Comparison of ENCODE assay signal across 20 cellular contexts in the genomic region with DNA sequence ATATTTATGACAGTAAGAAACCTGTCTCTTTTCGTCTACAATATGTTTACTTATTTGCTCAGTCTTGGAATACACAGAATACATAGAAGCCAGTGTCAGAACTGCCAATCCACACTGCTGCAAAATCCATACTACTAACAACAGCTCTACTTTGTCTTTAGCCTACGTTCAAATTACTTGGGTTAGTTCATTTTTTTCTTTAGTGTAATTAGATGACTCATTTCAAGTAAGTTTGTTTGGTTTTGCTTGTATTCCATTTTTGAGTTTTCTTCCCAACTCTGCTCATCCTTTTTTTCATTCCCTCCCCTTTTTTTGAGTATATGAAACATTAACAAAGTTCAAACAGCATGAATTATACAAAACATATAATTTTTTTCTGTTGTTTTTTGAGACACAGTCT. TPM values are rescaled to one million over a fixed set of nuclear protein-coding genes. Genes with fewer than 3 reads are reported as not detected.
DNase-seq lines count a peak whose midpoint lies in the region; ATAC-seq, FAIRE-seq and TF ChIP-seq lines count a peak whose summit lies in the region.
"Had no signal": no experiment of that assay in that cellular context is flagged by ENCODE, and none has a peak within 500 bp of the region (broad histone marks: within the 10 kb centered on the region; RNA-seq: fewer than 3 reads in every experiment).

No MANE protein-coding gene starts in this region.

- peaks cover 45% of the 10 kb centered on the region for H3K36me3 Mint-ChIP-seq in activated CD4-positive, alpha-beta T cell treated with anti-CD3 and anti-CD28 coated beads, Interleukin-2, amount 10 ng/mL, durations not matched to agents 7 days and 5 days (ENCODE audit: low read depth)

- H3K4me1 Mint-ChIP-seq in activated CD4-positive, alpha-beta T cell treated with anti-CD3 and anti-CD28 coated beads, Interleukin-2, amount 10 ng/mL, durations not matched to agents 7 days and 5 days, result peaks cover 45% of the 10 kb centered on the region

- no peaks in the 10 kb centered on the region for H3K9me3 Mint-ChIP-seq in activated CD4-positive, alpha-beta T cell treated with anti-CD3 and anti-CD28 coated beads, Interleukin-2, amount 10 ng/mL, durations not matched to agents 7 days and 5 days
- H3K9me3 Mint-ChIP-seq: CD4-positive, CD25-positive, alpha-beta regulatory T cell had no signal

- no peak overlapping the region for H3K4me3 Mint-ChIP-seq in activated CD4-positive, alpha-beta T cell treated with anti-CD3 and anti-CD28 coated beads, Interleukin-2, amount 10 ng/mL, durations not matched to agents 7 days and 5 days

- no peak for TF ChIP-seq CTCF in bronchial epithelial cell (IDR thresholded peaks at IDR 0.05; ENCODE audit: insufficient read depth, low read length, severe bottlenecking)

- H3K27me3 Mint-ChIP-seq in activated CD4-positive, alpha-beta T cell treated with anti-CD3 and anti-CD28 coated beads, Interleukin-2, amount 10 ng/mL, durations not matched to agents 7 days and 5 days, result no peaks in the 10 kb centered on the region
- H3K27me3 Mint-ChIP-seq: CD4-positive, CD25-positive, alpha-beta regulatory T cell had no signal

- CTCF ChIA-PET in activated CD4-positive, alpha-beta T cell treated with anti-CD3 and anti-CD28 coated beads, Interleukin-2, amount 10 ng/mL, durations not matched to agents 7 days and 5 days (lab: Charles Lee), result interaction anchor here (0.7 kb wide), 1 partner anchor 70 kb away, joined by 3 read pairs; no protein-coding TSS in a partner anchor

- FAIRE-seq in bronchial epithelial cell (lab: Jason Lieb, UNC), result no peak
- FAIRE-seq: GM12892, GM18507, H1, K562 had no signal

- ATAC-seq in GM19351 (IDR thresholded peaks at IDR 0.05; ENCODE audit: unreplicated experiment) (no peak), SK-N-SH treated with all-trans-retinoic acid at 6 μM for 48 hours (no peak)
- ATAC-seq: K562 had no signal

- POLR2A ChIA-PET in activated CD4-positive, alpha-beta T cell treated with anti-CD3 and anti-CD28 coated beads, Interleukin-2, amount 10 ng/mL, durations not matched to agents 7 days and 5 days (lab: Charles Lee), result no interaction called here

- DNase-seq in ELR (ENCODE audit: low read depth) (peak; percentile 38), NCI-H69 (lab: John Stamatoyannopoulos, UW) (peak; percentile 11), bronchial epithelial cell (ENCODE audit: low read depth) (peak; percentile 21), AG08396 (ENCODE audit: low spot score) (no peak)
- DNase-seq in activated CD4-positive, alpha-beta T cell treated with anti-CD3 and anti-CD28 coated beads, Interleukin-2, amount 10 ng/mL, durations not matched to agents 7 days and 5 days, result no peak
- DNase-seq: Caco-2; CD4-positive, CD25-positive, alpha-beta regulatory T cell; NCI-H1105; NCI-H2081; NCI-H446 treated with DMSO at 0.1 percent for 48 hours; NCI-H748 treated with DMSO at 0.1 percent for 48 hours; NK-92 treated with Interleukin-12 subunit alpha and Interleukin-12 subunit beta, amount 100 ng/mL, for 24 hours; SHP77 had no signal

- no peaks in the 10 kb centered on the region for H3K36me3 ChIP-seq in bronchial epithelial cell (ENCODE audit: control insufficient read depth, insufficient read depth, low read length)

- H3K4me3 ChIP-seq in bronchial epithelial cell (ENCODE audit: low read depth, low read length), result no peak overlapping the region
- H3K4me3 ChIP-seq: K562, SK-N-MC had no signal

- H3K27ac Mint-ChIP-seq in activated CD4-positive, alpha-beta T cell treated with anti-CD3 and anti-CD28 coated beads, Interleukin-2, amount 10 ng/mL, durations not matched to agents 7 days and 5 days, result no peak overlapping the region

- no peaks in the 10 kb centered on the region for H3K27me3 ChIP-seq in bronchial epithelial cell (ENCODE audit: control insufficient read depth, insufficient read depth, low read length)

TF ChIP-seq in SK-N-SH treated with all-trans-retinoic acid at 6 μM for 48 hours, 23 proteins besides CTCF, POLR2A, EP300 and RAD21 (continues in another document):
- no peak for TF ChIP-seq GLIS3 (CRISPR knock-in tag; IDR thresholded peaks at IDR 0.05)
- no peak for TF ChIP-seq ZNF8 (CRISPR knock-in tag; IDR thresholded peaks at IDR 0.05)
- no peak for TF ChIP-seq RARB (CRISPR knock-in tag; IDR thresholded peaks at IDR 0.05)
- no peak for TF ChIP-seq SNAI2 (CRISPR knock-in tag; IDR thresholded peaks at IDR 0.05)
- TF ChIP-seq, protein P1, sequence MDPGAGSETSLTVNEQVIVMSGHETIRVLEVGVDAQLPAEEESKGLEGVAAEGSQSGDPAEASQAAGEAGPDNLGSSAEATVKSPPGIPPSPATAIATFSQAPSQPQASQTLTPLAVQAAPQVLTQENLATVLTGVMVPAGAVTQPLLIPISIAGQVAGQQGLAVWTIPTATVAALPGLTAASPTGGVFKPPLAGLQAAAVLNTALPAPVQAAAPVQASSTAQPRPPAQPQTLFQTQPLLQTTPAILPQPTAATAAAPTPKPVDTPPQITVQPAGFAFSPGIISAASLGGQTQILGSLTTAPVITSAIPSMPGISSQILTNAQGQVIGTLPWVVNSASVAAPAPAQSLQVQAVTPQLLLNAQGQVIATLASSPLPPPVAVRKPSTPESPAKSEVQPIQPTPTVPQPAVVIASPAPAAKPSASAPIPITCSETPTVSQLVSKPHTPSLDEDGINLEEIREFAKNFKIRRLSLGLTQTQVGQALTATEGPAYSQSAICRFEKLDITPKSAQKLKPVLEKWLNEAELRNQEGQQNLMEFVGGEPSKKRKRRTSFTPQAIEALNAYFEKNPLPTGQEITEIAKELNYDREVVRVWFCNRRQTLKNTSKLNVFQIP (CRISPR knock-in tag; IDR thresholded peaks at IDR 0.05; ENCODE audit: borderline replicate concordance, low read depth), result no peak
- TF ChIP-seq ZNF70 (CRISPR knock-in tag; IDR thresholded peaks at IDR 0.05), result no peak
- TF ChIP-seq, protein P2, sequence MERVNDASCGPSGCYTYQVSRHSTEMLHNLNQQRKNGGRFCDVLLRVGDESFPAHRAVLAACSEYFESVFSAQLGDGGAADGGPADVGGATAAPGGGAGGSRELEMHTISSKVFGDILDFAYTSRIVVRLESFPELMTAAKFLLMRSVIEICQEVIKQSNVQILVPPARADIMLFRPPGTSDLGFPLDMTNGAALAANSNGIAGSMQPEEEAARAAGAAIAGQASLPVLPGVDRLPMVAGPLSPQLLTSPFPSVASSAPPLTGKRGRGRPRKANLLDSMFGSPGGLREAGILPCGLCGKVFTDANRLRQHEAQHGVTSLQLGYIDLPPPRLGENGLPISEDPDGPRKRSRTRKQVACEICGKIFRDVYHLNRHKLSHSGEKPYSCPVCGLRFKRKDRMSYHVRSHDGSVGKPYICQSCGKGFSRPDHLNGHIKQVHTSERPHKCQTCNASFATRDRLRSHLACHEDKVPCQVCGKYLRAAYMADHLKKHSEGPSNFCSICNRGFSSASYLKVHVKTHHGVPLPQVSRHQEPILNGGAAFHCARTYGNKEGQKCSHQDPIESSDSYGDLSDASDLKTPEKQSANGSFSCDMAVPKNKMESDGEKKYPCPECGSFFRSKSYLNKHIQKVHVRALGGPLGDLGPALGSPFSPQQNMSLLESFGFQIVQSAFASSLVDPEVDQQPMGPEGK (CRISPR knock-in tag; IDR thresholded peaks at IDR 0.05; ENCODE audit: borderline replicate concordance), result no peak
- TF ChIP-seq ZFP3 (CRISPR knock-in tag; IDR thresholded peaks at IDR 0.05), result no peak
- TF ChIP-seq, protein P3, sequence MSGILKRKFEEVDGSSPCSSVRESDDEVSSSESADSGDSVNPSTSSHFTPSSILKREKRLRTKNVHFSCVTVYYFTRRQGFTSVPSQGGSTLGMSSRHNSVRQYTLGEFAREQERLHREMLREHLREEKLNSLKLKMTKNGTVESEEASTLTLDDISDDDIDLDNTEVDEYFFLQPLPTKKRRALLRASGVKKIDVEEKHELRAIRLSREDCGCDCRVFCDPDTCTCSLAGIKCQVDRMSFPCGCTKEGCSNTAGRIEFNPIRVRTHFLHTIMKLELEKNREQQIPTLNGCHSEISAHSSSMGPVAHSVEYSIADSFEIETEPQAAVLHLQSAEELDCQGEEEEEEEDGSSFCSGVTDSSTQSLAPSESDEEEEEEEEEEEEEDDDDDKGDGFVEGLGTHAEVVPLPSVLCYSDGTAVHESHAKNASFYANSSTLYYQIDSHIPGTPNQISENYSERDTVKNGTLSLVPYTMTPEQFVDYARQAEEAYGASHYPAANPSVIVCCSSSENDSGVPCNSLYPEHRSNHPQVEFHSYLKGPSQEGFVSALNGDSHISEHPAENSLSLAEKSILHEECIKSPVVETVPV (CRISPR knock-in tag; IDR thresholded peaks at IDR 0.05), result no peak
- no peak for TF ChIP-seq TOX (CRISPR knock-in tag; IDR thresholded peaks at IDR 0.05; ENCODE audit: borderline replicate concordance)
- TF ChIP-seq ZC3H10 (CRISPR knock-in tag; IDR thresholded peaks at IDR 0.05), result no peak
- no peak for TF ChIP-seq ZFP30 (CRISPR knock-in tag; IDR thresholded peaks at IDR 0.05)
- TF ChIP-seq ISL1 (CRISPR knock-in tag; IDR thresholded peaks at IDR 0.05), result no peak
- no peak for TF ChIP-seq ZNF565 (CRISPR knock-in tag; conservative IDR thresholded peaks at IDR 0.05; ENCODE audit: low read depth)
- TF ChIP-seq, protein P4, sequence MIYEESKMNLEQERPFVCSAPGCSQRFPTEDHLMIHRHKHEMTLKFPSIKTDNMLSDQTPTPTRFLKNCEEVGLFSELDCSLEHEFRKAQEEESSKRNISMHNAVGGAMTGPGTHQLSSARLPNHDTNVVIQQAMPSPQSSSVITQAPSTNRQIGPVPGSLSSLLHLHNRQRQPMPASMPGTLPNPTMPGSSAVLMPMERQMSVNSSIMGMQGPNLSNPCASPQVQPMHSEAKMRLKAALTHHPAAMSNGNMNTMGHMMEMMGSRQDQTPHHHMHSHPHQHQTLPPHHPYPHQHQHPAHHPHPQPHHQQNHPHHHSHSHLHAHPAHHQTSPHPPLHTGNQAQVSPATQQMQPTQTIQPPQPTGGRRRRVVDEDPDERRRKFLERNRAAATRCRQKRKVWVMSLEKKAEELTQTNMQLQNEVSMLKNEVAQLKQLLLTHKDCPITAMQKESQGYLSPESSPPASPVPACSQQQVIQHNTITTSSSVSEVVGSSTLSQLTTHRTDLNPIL (CRISPR knock-in tag; IDR thresholded peaks at IDR 0.05; ENCODE audit: low read depth), result no peak
- no peak for TF ChIP-seq PPARA (CRISPR knock-in tag; IDR thresholded peaks at IDR 0.05; ENCODE audit: borderline replicate concordance)
- TF ChIP-seq CSDC2 (CRISPR knock-in tag; IDR thresholded peaks at IDR 0.05), result no peak
- no peak for TF ChIP-seq ARNTL (CRISPR knock-in tag; IDR thresholded peaks at IDR 0.05; ENCODE audit: borderline replicate concordance, low read depth)

RNA-seq across cellular contexts. Expression of a gene that starts 16.9 kb away (rescaled TPM):
- total RNA-seq in bronchial epithelial cell, result 25.0 and 72.2 TPM in 2 replicates
- total RNA-seq in activated CD4-positive, alpha-beta T cell treated with anti-CD3 and anti-CD28 coated beads, Interleukin-2, amount 10 ng/mL, durations not matched to agents 7 days and 5 days, result 10 to 100 TPM; 90.3 to 99.7 TPM

RNA-seq across cellular contexts. Expression of a gene that starts 17.2 kb away (rescaled TPM):
- 3.9 and 8.6 TPM in 2 replicates for total RNA-seq in bronchial epithelial cell
- total RNA-seq in activated CD4-positive, alpha-beta T cell treated with anti-CD3 and anti-CD28 coated beads, Interleukin-2, amount 10 ng/mL, durations not matched to agents 7 days and 5 days, result 10 to 100 TPM; 53.7 to 55.3 TPM

RNA-seq across cellular contexts. Expression of a gene that starts 45.8 kb away (rescaled TPM):
- 41.3 and 42.5 TPM in 2 replicates for total RNA-seq in bronchial epithelial cell
- total RNA-seq in activated CD4-positive, alpha-beta T cell treated with anti-CD3 and anti-CD28 coated beads, Interleukin-2, amount 10 ng/mL, durations not matched to agents 7 days and 5 days, result 10 to 100 TPM; 28.3 to 37.0 TPM

Comparison
In these comparisons a context has a peak if more than half of its experiments do, and no peak if none do; other contexts are left out.
1. DNase-seq: peak in ELR (single experiment), NCI-H69 (single experiment) and bronchial epithelial cell (single experiment); none in AG08396 (single experiment) and activated CD4-positive, alpha-beta T cell treated with anti-CD3 and anti-CD28 coated beads, Interleukin-2, amount 10 ng/mL, durations not matched to agents 7 days and 5 days (single experiment).